10 cellular contexts compared by ENCODE assay signal in the genomic region with DNA sequence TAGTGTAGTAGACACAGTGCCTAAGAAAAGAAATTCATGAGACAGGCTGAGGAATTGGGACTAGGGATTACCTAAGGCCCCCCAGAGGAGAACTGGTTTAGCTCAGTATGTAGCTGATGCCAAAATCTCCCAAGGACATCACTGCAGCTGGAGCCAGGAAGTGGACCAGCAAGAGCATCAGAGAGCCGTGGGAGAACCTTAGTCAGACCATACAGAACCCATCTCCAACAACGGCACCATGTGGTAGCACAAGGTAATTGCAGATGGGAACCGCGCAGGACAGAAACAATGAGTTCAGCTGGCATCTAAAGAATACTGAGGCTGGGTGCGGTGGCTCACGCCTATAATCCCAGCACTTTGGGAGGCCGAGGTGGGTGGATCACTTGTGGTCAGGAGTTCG.
DNase-seq lines count a peak whose midpoint lies in the region; ATAC-seq and TF ChIP-seq lines count a peak whose summit lies in the region.
"Had no signal": no experiment of that assay in that cellular context is flagged by ENCODE, and none has a peak within 500 bp of the region (broad histone marks: within the 10 kb centered on the region; RNA-seq: fewer than 3 reads in every experiment).

No MANE protein-coding gene starts in this region.

- H3K4me3 Mint-ChIP-seq in endodermal cell: no peak overlapping the region
- no peak overlapping the region for H3K4me3 Mint-ChIP-seq in natural killer cell treated with Interleukin-12 subunit alpha and Interleukin-12 subunit beta and Interleukin-15 and Interleukin-18, amount 100 ng/mL, for 72 hours
- H3K4me3 Mint-ChIP-seq: CD4-positive, CD25-positive, alpha-beta regulatory T cell had no signal

- H3K4me1 ChIP-seq in endodermal cell (ENCODE audit: control insufficient read depth, insufficient read depth, low read length): no peaks in the 10 kb centered on the region
- no peaks in the 10 kb centered on the region for H3K4me1 ChIP-seq in smooth muscle cell (ENCODE audit: low read depth)

- 56 to 65% methylated on average over 4 to 8 of the region's 8 CpGs for WGBS in endodermal cell (ENCODE audit: insufficient coverage in 1 of 2, insufficient read length in 1 of 2), 2 experiments
- 40% methylated on average over 8 of the region's 8 CpGs for WGBS in smooth muscle cell (ENCODE audit: low lambda C conversion rate)

- no peak overlapping the region for H3K27ac Mint-ChIP-seq in endodermal cell
- H3K27ac Mint-ChIP-seq in natural killer cell treated with Interleukin-12 subunit alpha and Interleukin-12 subunit beta and Interleukin-15 and Interleukin-18, amount 100 ng/mL, for 72 hours: no peak overlapping the region
- H3K27ac Mint-ChIP-seq: CD4-positive, CD25-positive, alpha-beta regulatory T cell had no signal

- H3K36me3 Mint-ChIP-seq in endodermal cell (ENCODE audit: low read depth): no peaks in the 10 kb centered on the region
- H3K36me3 Mint-ChIP-seq in natural killer cell treated with Interleukin-12 subunit alpha and Interleukin-12 subunit beta and Interleukin-15 and Interleukin-18, amount 100 ng/mL, for 72 hours: no peaks in the 10 kb centered on the region
- H3K36me3 Mint-ChIP-seq: CD4-positive, CD25-positive, alpha-beta regulatory T cell had no signal

- H3K27ac ChIP-seq in endodermal cell (ENCODE audit: low read depth, low read length) (no peak overlapping the region), smooth muscle cell (ENCODE audit: low read depth) (no peak overlapping the region)

- peaks cover 5% of the 10 kb centered on the region for H3K27me3 ChIP-seq in endodermal cell (ENCODE audit: control insufficient read depth, insufficient read depth, low read length, poor library complexity, severe bottlenecking)
- H3K27me3 ChIP-seq in smooth muscle cell (ENCODE audit: low read depth): no peaks in the 10 kb centered on the region

- H3K4me2 ChIP-seq in smooth muscle cell: no peak overlapping the region

- ATAC-seq in HG03378 (IDR thresholded peaks at IDR 0.05; ENCODE audit: unreplicated experiment) (no peak), GM21576 (IDR thresholded peaks at IDR 0.05; ENCODE audit: unreplicated experiment) (no peak)
- no peak for ATAC-seq in natural killer cell treated with Interleukin-12 subunit alpha and Interleukin-12 subunit beta and Interleukin-15 and Interleukin-18, amount 100 ng/mL, for 72 hours

- H3K9ac ChIP-seq in endodermal cell (ENCODE audit: extremely low read depth, low read length, poor library complexity, severe bottlenecking) (no peak overlapping the region), smooth muscle cell (ENCODE audit: low read depth) (no peak overlapping the region)

- H3K27me3 Mint-ChIP-seq in endodermal cell (ENCODE audit: insufficient read depth): peaks cover 4% of the 10 kb centered on the region
- H3K27me3 Mint-ChIP-seq in natural killer cell treated with Interleukin-12 subunit alpha and Interleukin-12 subunit beta and Interleukin-15 and Interleukin-18, amount 100 ng/mL, for 72 hours: no peaks in the 10 kb centered on the region
- H3K27me3 Mint-ChIP-seq: CD4-positive, CD25-positive, alpha-beta regulatory T cell had no signal

- H3K4me1 Mint-ChIP-seq in endodermal cell: no peaks in the 10 kb centered on the region
- H3K4me1 Mint-ChIP-seq in natural killer cell treated with Interleukin-12 subunit alpha and Interleukin-12 subunit beta and Interleukin-15 and Interleukin-18, amount 100 ng/mL, for 72 hours (ENCODE audit: low read depth in 2 of 2): no peaks in the 10 kb centered on the region
- H3K4me1 Mint-ChIP-seq: CD4-positive, CD25-positive, alpha-beta regulatory T cell had no signal

- no peaks in the 10 kb centered on the region for H3F3A ChIP-seq in smooth muscle cell (ENCODE audit: low read depth)

- H3K9me3 Mint-ChIP-seq in endodermal cell: peaks cover 1% of the 10 kb centered on the region
- no peaks in the 10 kb centered on the region for H3K9me3 Mint-ChIP-seq in natural killer cell treated with Interleukin-12 subunit alpha and Interleukin-12 subunit beta and Interleukin-15 and Interleukin-18, amount 100 ng/mL, for 72 hours

- no peak overlapping the region for H2AFZ ChIP-seq in smooth muscle cell (ENCODE audit: low read depth)

- H4K20me1 ChIP-seq in smooth muscle cell (ENCODE audit: low read depth): no peaks in the 10 kb centered on the region

- DNase-seq in activated T-cell treated with anti-CD3 and anti-CD28 coated beads, Interleukin-2, amount 50 U/mL, for 48 hours: peak; percentile 16 to 24
- no peak for DNase-seq in activated T-cell treated with anti-CD3 and anti-CD28 coated beads, Interleukin-2, amount 50 U/mL, for 1 hour
- DNase-seq in NCI-H526 treated with DMSO at 0.1 percent for 48 hours (lab: John Stamatoyannopoulos, UW): peak; percentile 5
- peak; percentile 92 for DNase-seq in endodermal cell
- DNase-seq in smooth muscle cell (lab: John Stamatoyannopoulos, UW; ENCODE audit: unreplicated experiment): no peak
- no peak for DNase-seq in natural killer cell treated with Interleukin-12 subunit alpha and Interleukin-12 subunit beta and Interleukin-15 and Interleukin-18, amount 100 ng/mL, for 72 hours (ENCODE audit: low spot score)
- DNase-seq: activated T-cell treated with anti-CD3 and anti-CD28 coated beads for 4 hours; CD4-positive, CD25-positive, alpha-beta regulatory T cell had no signal

- TF ChIP-seq CTCF in endodermal cell (conservative IDR thresholded peaks at IDR 0.05) (peak; percentile 85), smooth muscle cell (IDR thresholded peaks at IDR 0.05; ENCODE audit: borderline replicate concordance, insufficient read depth, poor library complexity, severe bottlenecking) (peak; percentile 24)

- no peaks in the 10 kb centered on the region for H3K79me2 ChIP-seq in smooth muscle cell (ENCODE audit: low read depth)

- H3K4me3 ChIP-seq in endodermal cell (ENCODE audit: low read length) (no peak overlapping the region), smooth muscle cell (no peak overlapping the region)

- no peaks in the 10 kb centered on the region for H3K9me3 ChIP-seq in endodermal cell (ENCODE audit: control insufficient read depth, low read length)
- no peaks in the 10 kb centered on the region for H3K9me3 ChIP-seq in smooth muscle cell (replicated peaks; ENCODE audit: low read depth)

- H3K36me3 ChIP-seq in endodermal cell (ENCODE audit: control insufficient read depth, insufficient read depth, low read length) (no peaks in the 10 kb centered on the region), smooth muscle cell (ENCODE audit: low read depth) (no peaks in the 10 kb centered on the region)

Comparison
In these comparisons a context has a peak if more than half of its experiments do, and no peak if none do; other contexts are left out.
1. DNase-seq: peak in activated T-cell treated with anti-CD3 and anti-CD28 coated beads, Interleukin-2, amount 50 U/mL, for 48 hours (2 of 2), NCI-H526 treated with DMSO at 0.1 percent for 48 hours (single experiment) and endodermal cell (single experiment); none in activated T-cell treated with anti-CD3 and anti-CD28 coated beads, Interleukin-2, amount 50 U/mL, for 1 hour (single experiment), smooth muscle cell (single experiment) and natural killer cell treated with Interleukin-12 subunit alpha and Interleukin-12 subunit beta and Interleukin-15 and Interleukin-18, amount 100 ng/mL, for 72 hours (single experiment).